In genomic region chr1:214277704-214278635, GRCh38 we compare ENCODE assay signal across 23 cellular contexts. TPM values are rescaled to one million over a fixed set of nuclear protein-coding genes. Genes with fewer than 3 reads are reported as not detected.
A peak's percentile ranks its signal among the peaks of the same experiment; 100 is the strongest.
DNase-seq lines count a peak whose midpoint lies in the region; ATAC-seq and TF ChIP-seq lines count a peak whose summit lies in the region.
"Had no signal": no experiment of that assay in that cellular context is flagged by ENCODE, and none has a peak within 500 bp of the region (broad histone marks: within the 10 kb centered on the region; RNA-seq: fewer than 3 reads in every experiment).

No MANE protein-coding gene starts in this region.

- H3K4me1 Mint-ChIP-seq in CD4-positive, CD25-positive, alpha-beta regulatory T cell, result peaks cover 15 to 39% (median 23%) of the 10 kb centered on the region in 4 donors
- H3K4me1 Mint-ChIP-seq in naive thymus-derived CD4-positive, alpha-beta T cell, result peaks cover 17 to 37% (median 29%) of the 10 kb centered on the region in 7 donors

- no peak for TF ChIP-seq CTCF in cardiac muscle cell (IDR thresholded peaks at IDR 0.05; ENCODE audit: low read depth, low read length)

- CTCF ChIA-PET in naive thymus-derived CD4-positive, alpha-beta T cell (lab: Charles Lee), result interaction anchor here (0.9 to 2.1 kb wide), 3 partner anchors 16 to 53 kb away, joined by 3 to 5 read pairs (median 3); no protein-coding TSS in a partner anchor

- no peak overlapping the region for H3K4me3 ChIP-seq in CD4-positive, CD25-positive, alpha-beta regulatory T cell (ENCODE audit: low read depth, low read length)
- H3K4me3 ChIP-seq in HUES6 (ENCODE audit: low read depth, low read length), result 0 out of 2 replicates have a peak overlapping the region, but pooled peaks have one; percentile 4
- no peak overlapping the region for H3K4me3 ChIP-seq in cardiac muscle cell
- no peak overlapping the region for H3K4me3 ChIP-seq in naive thymus-derived CD4-positive, alpha-beta T cell (ENCODE audit: low read length)
- H3K4me3 ChIP-seq: esophagus muscularis mucosa, psoas muscle, spleen had no signal

- ATAC-seq in CD4-positive, CD25-positive, alpha-beta regulatory T cell (ENCODE audit: low read depth in 2 of 2), result no peak
- no peak for ATAC-seq in naive thymus-derived CD4-positive, alpha-beta T cell
- ATAC-seq in GM18867 (IDR thresholded peaks at IDR 0.05; ENCODE audit: unreplicated experiment) (no peak), GM18861 (IDR thresholded peaks at IDR 0.05; ENCODE audit: unreplicated experiment) (no peak)
- ATAC-seq: psoas muscle had no signal

- in situ Hi-C loops in G401 (cut with HindIII; ENCODE audit: low sequenced_read_pairs), result no loop called here

- H3K27me3 Mint-ChIP-seq in CD4-positive, CD25-positive, alpha-beta regulatory T cell, result peaks cover 10% of the 10 kb centered on the region
- H3K27me3 Mint-ChIP-seq in naive thymus-derived CD4-positive, alpha-beta T cell, result no peaks in the 10 kb centered on the region

- no peak overlapping the region for H3K27ac ChIP-seq in CD4-positive, CD25-positive, alpha-beta regulatory T cell (ENCODE audit: insufficient read depth, low read length, poor library complexity, severe bottlenecking)
- H3K27ac ChIP-seq in HUES6 (ENCODE audit: low read depth, low read length) (no peak overlapping the region), cardiac muscle cell (peak overlapping the region; percentile 92)
- no peak overlapping the region for H3K27ac ChIP-seq in naive thymus-derived CD4-positive, alpha-beta T cell (ENCODE audit: low read depth, low read length)
- H3K27ac ChIP-seq: esophagus muscularis mucosa, psoas muscle had no signal

- H3K36me3 ChIP-seq in CD4-positive, CD25-positive, alpha-beta regulatory T cell (ENCODE audit: control insufficient read depth, insufficient read depth, low read length), result no peaks in the 10 kb centered on the region
- H3K36me3 ChIP-seq in HUES6 (ENCODE audit: control insufficient read depth, insufficient read depth, low read length) (no peaks in the 10 kb centered on the region), cardiac muscle cell (no peaks in the 10 kb centered on the region)
- no peaks in the 10 kb centered on the region for H3K36me3 ChIP-seq in naive thymus-derived CD4-positive, alpha-beta T cell (ENCODE audit: control insufficient read depth in 2 of 3, insufficient read depth in 3 of 3, low read length in 3 of 3)
- H3K36me3 ChIP-seq: esophagus muscularis mucosa, spleen had no signal

- H3K4me1 ChIP-seq in CD4-positive, CD25-positive, alpha-beta regulatory T cell (ENCODE audit: control insufficient read depth, insufficient read depth, low read length, poor library complexity, severe bottlenecking), result peaks cover 15% of the 10 kb centered on the region
- H3K4me1 ChIP-seq in HUES6 (ENCODE audit: control insufficient read depth, insufficient read depth, low read length) (peaks cover 39% of the 10 kb centered on the region), cardiac muscle cell (ENCODE audit: low read depth) (peaks cover 15% of the 10 kb centered on the region)
- H3K4me1 ChIP-seq in naive thymus-derived CD4-positive, alpha-beta T cell (ENCODE audit: control insufficient read depth in 2 of 2, insufficient read depth in 2 of 2, low read length in 2 of 2), result peaks cover 15 to 22% of the 10 kb centered on the region in 2 donors

- H3K9me3 ChIP-seq in CD4-positive, CD25-positive, alpha-beta regulatory T cell (ENCODE audit: control insufficient read depth in 2 of 2, low read length in 2 of 2), result no peaks in the 10 kb centered on the region
- H3K9me3 ChIP-seq in HUES6 (ENCODE audit: control insufficient read depth, insufficient read depth, low read depth, low read length) (no peaks in the 10 kb centered on the region), cardiac muscle cell (ENCODE audit: low read depth) (no peaks in the 10 kb centered on the region)
- H3K9me3 ChIP-seq in naive thymus-derived CD4-positive, alpha-beta T cell (ENCODE audit: control insufficient read depth in 2 of 3, low read length in 3 of 3), result no peaks in the 10 kb centered on the region
- H3K9me3 ChIP-seq: esophagus muscularis mucosa, psoas muscle had no signal

- DNase-seq in CD4-positive, CD25-positive, alpha-beta regulatory T cell, result no peak
- DNase-seq in cardiac muscle cell (ENCODE audit: low read depth in 1 of 2, low spot score in 1 of 2) (peak; percentile 52 to 77), SHP77 (lab: John Stamatoyannopoulos, UW) (no peak), G401 (ENCODE audit: low spot score) (no peak)
- DNase-seq in naive thymus-derived CD4-positive, alpha-beta T cell, result no peak
- DNase-seq: ACHN; activated CD4-positive, alpha-beta T cell treated with anti-CD3 and anti-CD28 coated beads, Interleukin-2, amount 10 ng/mL, durations not matched to agents 7 days and 5 days; amniotic stem cell; central memory CD4-positive, alpha-beta T cell; effector CD4-positive, alpha-beta T cell; head of caudate nucleus; Kasumi-1; NCI-H1105 treated with DMSO at 0.1 percent for 48 hours; NCI-H2107; psoas muscle; SHP77 treated with DMSO at 0.1 percent for 48 hours; spleen; stimulated activated CD8-positive, alpha-beta memory T cell treated with anti-CD3 and anti-CD28 coated beads, Interleukin-4, amount 100 ng/mL, for 48 hours; T-helper 1 cell had no signal

- H3K4me3 Mint-ChIP-seq in CD4-positive, CD25-positive, alpha-beta regulatory T cell, result peak overlapping the region in 2 of 4 donors; percentile 1 to 72
- H3K4me3 Mint-ChIP-seq in naive thymus-derived CD4-positive, alpha-beta T cell, result no peak overlapping the region
- H3K4me3 Mint-ChIP-seq: activated CD4-positive, alpha-beta T cell treated with anti-CD3 and anti-CD28 coated beads, Interleukin-2, amount 10 ng/mL, durations not matched to agents 7 days and 5 days had no signal

- peaks cover 0 to 2% (median 0%) of the 10 kb centered on the region in 7 donors for H3K9me3 Mint-ChIP-seq in CD4-positive, CD25-positive, alpha-beta regulatory T cell
- peaks cover 0 to 20% (median 0%) of the 10 kb centered on the region in 11 donors for H3K9me3 Mint-ChIP-seq in naive thymus-derived CD4-positive, alpha-beta T cell
- H3K9me3 Mint-ChIP-seq: activated CD4-positive, alpha-beta T cell treated with anti-CD3 and anti-CD28 coated beads, Interleukin-2, amount 10 ng/mL, durations not matched to agents 7 days and 5 days had no signal

- H3K36me3 Mint-ChIP-seq in CD4-positive, CD25-positive, alpha-beta regulatory T cell, result no peaks in the 10 kb centered on the region
- peaks cover 0 to 3% (median 0%) of the 10 kb centered on the region in 5 donors for H3K36me3 Mint-ChIP-seq in naive thymus-derived CD4-positive, alpha-beta T cell

- peak overlapping the region; percentile 16 to 86 (median 66) for H3K27ac Mint-ChIP-seq in CD4-positive, CD25-positive, alpha-beta regulatory T cell
- peak overlapping the region in 7 of 9 donors; percentile 38 to 91 (median 71) for H3K27ac Mint-ChIP-seq in naive thymus-derived CD4-positive, alpha-beta T cell

- POLR2A ChIA-PET in naive thymus-derived CD4-positive, alpha-beta T cell (lab: Charles Lee), result interaction anchor here (0.9 kb wide), 1 partner anchor 21 kb away, joined by 4 read pairs; no protein-coding TSS in a partner anchor

- intact Hi-C loops in naive thymus-derived CD4-positive, alpha-beta T cell (cut with micrococcal nuclease), result no loop called here

- H3K27me3 ChIP-seq in CD4-positive, CD25-positive, alpha-beta regulatory T cell (ENCODE audit: control insufficient read depth, insufficient read depth, low read length), result no peaks in the 10 kb centered on the region
- peaks cover 9% of the 10 kb centered on the region; the same call in 1 of the 2 replicates for H3K27me3 ChIP-seq in HUES6 (ENCODE audit: control insufficient read depth, insufficient read depth, low read length)
- H3K27me3 ChIP-seq in cardiac muscle cell, result no peaks in the 10 kb centered on the region
- no peaks in the 10 kb centered on the region for H3K27me3 ChIP-seq in naive thymus-derived CD4-positive, alpha-beta T cell (ENCODE audit: control insufficient read depth in 2 of 2, insufficient read depth in 2 of 2, low read length in 2 of 2)
- H3K27me3 ChIP-seq: esophagus muscularis mucosa, spleen had no signal

- no peak overlapping the region for H3K9ac ChIP-seq in HUES6 (ENCODE audit: low read length)

RNA-seq across cellular contexts. Expression of gene SMYD2, which starts 3.0 kb away (rescaled TPM):
- 30.9 TPM for total RNA-seq in CD4-positive, CD25-positive, alpha-beta regulatory T cell
- 10 to 100 TPM; 43.1 to 52.3 (median 47.2) TPM for polyA plus RNA-seq in CD4-positive, CD25-positive, alpha-beta regulatory T cell
- total RNA-seq in cardiac muscle cell, result 41.8 and 66.8 TPM in 2 replicates
- 46.6 and 65.7 TPM in 2 replicates for polyA plus RNA-seq in cardiac muscle cell
- 10 to 100 TPM; 24.3 to 39.5 (median 34.4) TPM for total RNA-seq in naive thymus-derived CD4-positive, alpha-beta T cell
- polyA plus RNA-seq in naive thymus-derived CD4-positive, alpha-beta T cell, result 10 to 100 TPM; 50.0 to 55.0 TPM
- 30.5 and 53.3 TPM in 2 replicates for total RNA-seq in G401 (2014; rRNA removed; shearing (Covaris generic))

Comparison
In these comparisons a context has a peak if more than half of its experiments do, and no peak if none do; other contexts are left out.
1. DNase-seq: peak in cardiac muscle cell (2 of 2); none in CD4-positive, CD25-positive, alpha-beta regulatory T cell (0 of 3), naive thymus-derived CD4-positive, alpha-beta T cell (0 of 9), SHP77 (0 of 2) and G401 (single experiment).